Comparison of ENCODE assay signal across 1 cellular context in the genomic region with DNA sequence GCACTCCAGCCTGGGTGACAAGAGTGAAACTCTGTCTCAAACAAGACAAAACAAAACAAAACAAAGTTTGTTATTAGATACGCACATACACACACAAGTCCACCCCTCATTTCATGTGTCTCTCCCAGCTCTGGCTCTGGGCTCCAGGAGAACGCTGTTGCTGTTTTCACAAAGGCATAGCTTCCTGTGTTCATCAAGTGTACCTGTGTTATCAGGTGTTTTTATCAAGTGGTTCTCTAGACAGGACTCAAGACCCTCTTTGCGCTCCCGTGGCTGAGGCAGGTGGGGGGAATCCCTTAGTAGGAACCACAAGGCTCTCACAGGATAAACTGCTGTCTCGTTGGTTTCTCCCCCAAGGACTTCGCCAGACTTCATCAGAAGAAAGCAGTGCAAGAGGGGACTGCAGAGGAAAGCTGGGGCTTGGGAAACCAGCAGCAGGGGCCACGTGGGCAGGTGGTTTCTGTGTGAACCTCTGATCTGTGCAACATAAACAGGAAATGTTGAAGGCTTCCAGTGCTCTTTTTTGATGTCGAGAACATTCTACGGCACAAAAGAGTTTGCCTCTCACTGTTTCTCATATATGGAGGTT.
TF ChIP-seq lines count a peak whose summit lies in the region.

No MANE protein-coding gene starts in this region.

TF ChIP-seq in HepG2, 621 proteins besides CTCF, POLR2A, EP300 and RAD21 (continues in another document):
- TF ChIP-seq HOXA7 (CRISPR knock-in tag; IDR thresholded peaks at IDR 0.05): no peak
- TF ChIP-seq FOSL1 (CRISPR knock-in tag; IDR thresholded peaks at IDR 0.05; ENCODE audit: borderline replicate concordance): no peak
- TF ChIP-seq ZNF501 (CRISPR knock-in tag; IDR thresholded peaks at IDR 0.05): peak; percentile 57; the same call in 1 of the 2 replicates
- no peak for TF ChIP-seq NFIB (CRISPR knock-in tag; IDR thresholded peaks at IDR 0.05; ENCODE audit: borderline replicate concordance)
- TF ChIP-seq TGIF2 (CRISPR knock-in tag; IDR thresholded peaks at IDR 0.05): peak; percentile 63
- TF ChIP-seq, protein P1, sequence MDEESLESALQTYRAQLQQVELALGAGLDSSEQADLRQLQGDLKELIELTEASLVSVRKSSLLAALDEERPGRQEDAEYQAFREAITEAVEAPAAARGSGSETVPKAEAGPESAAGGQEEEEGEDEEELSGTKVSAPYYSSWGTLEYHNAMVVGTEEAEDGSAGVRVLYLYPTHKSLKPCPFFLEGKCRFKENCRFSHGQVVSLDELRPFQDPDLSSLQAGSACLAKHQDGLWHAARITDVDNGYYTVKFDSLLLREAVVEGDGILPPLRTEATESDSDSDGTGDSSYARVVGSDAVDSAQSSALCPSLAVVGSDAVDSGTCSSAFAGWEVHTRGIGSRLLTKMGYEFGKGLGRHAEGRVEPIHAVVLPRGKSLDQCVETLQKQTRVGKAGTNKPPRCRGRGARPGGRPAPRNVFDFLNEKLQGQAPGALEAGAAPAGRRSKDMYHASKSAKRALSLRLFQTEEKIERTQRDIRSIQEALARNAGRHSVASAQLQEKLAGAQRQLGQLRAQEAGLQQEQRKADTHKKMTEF (CRISPR knock-in tag; IDR thresholded peaks at IDR 0.05): peak; percentile 62; the same call in 1 of the 2 replicates
- peak; percentile 56; the same call in 1 of the 2 replicates for TF ChIP-seq KDM5B (CRISPR knock-in tag; IDR thresholded peaks at IDR 0.05; ENCODE audit: borderline replicate concordance)
- peak; percentile 68; the same call in 1 of the 2 replicates for TF ChIP-seq ZSCAN20 (CRISPR knock-in tag; IDR thresholded peaks at IDR 0.05; ENCODE audit: borderline replicate concordance)
- TF ChIP-seq ZNF792 (CRISPR knock-in tag; IDR thresholded peaks at IDR 0.05): peak; percentile 25; the same call in 1 of the 2 replicates
- no peak for TF ChIP-seq TARDBP (CRISPR knock-in tag; IDR thresholded peaks at IDR 0.05)
- TF ChIP-seq, protein P2, sequence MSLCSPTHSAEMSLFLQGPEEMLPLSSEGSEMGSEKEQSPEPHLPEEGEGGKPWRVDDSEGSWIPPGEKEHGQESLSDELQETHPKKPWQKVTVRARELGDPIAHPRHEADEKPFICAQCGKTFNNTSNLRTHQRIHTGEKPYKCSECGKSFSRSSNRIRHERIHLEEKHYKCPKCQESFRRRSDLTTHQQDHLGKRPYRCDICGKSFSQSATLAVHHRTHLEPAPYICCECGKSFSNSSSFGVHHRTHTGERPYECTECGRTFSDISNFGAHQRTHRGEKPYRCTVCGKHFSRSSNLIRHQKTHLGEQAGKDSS (CRISPR knock-in tag; IDR thresholded peaks at IDR 0.05; ENCODE audit: borderline replicate concordance, low read depth): peak; percentile 37; the same call in 1 of the 2 replicates
- TF ChIP-seq HOXD1 (CRISPR knock-in tag; IDR thresholded peaks at IDR 0.05): 0 out of 2 replicates have a peak, but pooled peaks have one; percentile 41
- TF ChIP-seq MXD4 (CRISPR knock-in tag; IDR thresholded peaks at IDR 0.05): 0 out of 2 replicates have a peak, but pooled peaks have one; percentile 32
- TF ChIP-seq ZNF232 (CRISPR knock-in tag; IDR thresholded peaks at IDR 0.05; ENCODE audit: borderline replicate concordance): peak; percentile 87
- peak; percentile 43; the same call in 1 of the 2 replicates for TF ChIP-seq GABPB1 (CRISPR knock-in tag; IDR thresholded peaks at IDR 0.05)
- TF ChIP-seq TBP (CRISPR knock-in tag; IDR thresholded peaks at IDR 0.05): no peak
- no peak for TF ChIP-seq NR2F6 (IDR thresholded peaks at IDR 0.05)
- TF ChIP-seq NR2F6 (CRISPR knock-in tag; IDR thresholded peaks at IDR 0.05): 0 out of 2 replicates have a peak, but pooled peaks have one; percentile 53
- TF ChIP-seq ZNF430 (CRISPR knock-in tag; IDR thresholded peaks at IDR 0.05): peak; percentile 71; the same call in 1 of the 2 replicates
- peak; percentile 50; the same call in 1 of the 2 replicates for TF ChIP-seq ELF1 (CRISPR knock-in tag; IDR thresholded peaks at IDR 0.05)
- TF ChIP-seq, protein P3, sequence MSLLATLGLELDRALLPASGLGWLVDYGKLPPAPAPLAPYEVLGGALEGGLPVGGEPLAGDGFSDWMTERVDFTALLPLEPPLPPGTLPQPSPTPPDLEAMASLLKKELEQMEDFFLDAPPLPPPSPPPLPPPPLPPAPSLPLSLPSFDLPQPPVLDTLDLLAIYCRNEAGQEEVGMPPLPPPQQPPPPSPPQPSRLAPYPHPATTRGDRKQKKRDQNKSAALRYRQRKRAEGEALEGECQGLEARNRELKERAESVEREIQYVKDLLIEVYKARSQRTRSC (CRISPR knock-in tag; IDR thresholded peaks at IDR 0.05; ENCODE audit: low read depth): no peak
- no peak for TF ChIP-seq TRIM24 (CRISPR knock-in tag; IDR thresholded peaks at IDR 0.05)
- peak in 1 of 2 experiments; percentile 61; a peak in 1 of 4 replicates for TF ChIP-seq KLF16 (CRISPR knock-in tag; IDR thresholded peaks at IDR 0.05)
- TF ChIP-seq SMAD3 (CRISPR knock-in tag; IDR thresholded peaks at IDR 0.05): 0 out of 2 replicates have a peak, but pooled peaks have one; percentile 49
- peak; percentile 55; the same call in 1 of the 2 replicates for TF ChIP-seq ZNF766 (CRISPR knock-in tag; IDR thresholded peaks at IDR 0.05; ENCODE audit: borderline replicate concordance)
- peak; percentile 61 for TF ChIP-seq MED1 (CRISPR knock-in tag; IDR thresholded peaks at IDR 0.05)
- TF ChIP-seq, protein P4, sequence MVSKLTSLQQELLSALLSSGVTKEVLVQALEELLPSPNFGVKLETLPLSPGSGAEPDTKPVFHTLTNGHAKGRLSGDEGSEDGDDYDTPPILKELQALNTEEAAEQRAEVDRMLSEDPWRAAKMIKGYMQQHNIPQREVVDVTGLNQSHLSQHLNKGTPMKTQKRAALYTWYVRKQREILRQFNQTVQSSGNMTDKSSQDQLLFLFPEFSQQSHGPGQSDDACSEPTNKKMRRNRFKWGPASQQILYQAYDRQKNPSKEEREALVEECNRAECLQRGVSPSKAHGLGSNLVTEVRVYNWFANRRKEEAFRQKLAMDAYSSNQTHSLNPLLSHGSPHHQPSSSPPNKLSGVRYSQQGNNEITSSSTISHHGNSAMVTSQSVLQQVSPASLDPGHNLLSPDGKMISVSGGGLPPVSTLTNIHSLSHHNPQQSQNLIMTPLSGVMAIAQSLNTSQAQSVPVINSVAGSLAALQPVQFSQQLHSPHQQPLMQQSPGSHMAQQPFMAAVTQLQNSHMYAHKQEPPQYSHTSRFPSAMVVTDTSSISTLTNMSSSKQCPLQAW (CRISPR knock-in tag; IDR thresholded peaks at IDR 0.05): peak; percentile 45; the same call in 1 of the 2 replicates
- TF ChIP-seq ZNF605 (CRISPR knock-in tag; IDR thresholded peaks at IDR 0.05): 0 out of 2 replicates have a peak, but pooled peaks have one; percentile 67
- TF ChIP-seq, protein P5, sequence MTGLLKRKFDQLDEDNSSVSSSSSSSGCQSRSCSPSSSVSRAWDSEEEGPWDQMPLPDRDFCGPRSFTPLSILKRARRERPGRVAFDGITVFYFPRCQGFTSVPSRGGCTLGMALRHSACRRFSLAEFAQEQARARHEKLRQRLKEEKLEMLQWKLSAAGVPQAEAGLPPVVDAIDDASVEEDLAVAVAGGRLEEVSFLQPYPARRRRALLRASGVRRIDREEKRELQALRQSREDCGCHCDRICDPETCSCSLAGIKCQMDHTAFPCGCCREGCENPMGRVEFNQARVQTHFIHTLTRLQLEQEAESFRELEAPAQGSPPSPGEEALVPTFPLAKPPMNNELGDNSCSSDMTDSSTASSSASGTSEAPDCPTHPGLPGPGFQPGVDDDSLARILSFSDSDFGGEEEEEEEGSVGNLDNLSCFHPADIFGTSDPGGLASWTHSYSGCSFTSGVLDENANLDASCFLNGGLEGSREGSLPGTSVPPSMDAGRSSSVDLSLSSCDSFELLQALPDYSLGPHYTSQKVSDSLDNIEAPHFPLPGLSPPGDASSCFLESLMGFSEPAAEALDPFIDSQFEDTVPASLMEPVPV (CRISPR knock-in tag; IDR thresholded peaks at IDR 0.05): peak; percentile 40; the same call in 1 of the 2 replicates
- TF ChIP-seq ARID2 (CRISPR knock-in tag; IDR thresholded peaks at IDR 0.05; ENCODE audit: borderline replicate concordance): no peak
- TF ChIP-seq YEATS2 (CRISPR knock-in tag; IDR thresholded peaks at IDR 0.05; ENCODE audit: borderline replicate concordance): peak; percentile 69; the same call in 1 of the 2 replicates
- TF ChIP-seq TBX2 (CRISPR knock-in tag; IDR thresholded peaks at IDR 0.05; ENCODE audit: borderline replicate concordance): peak; percentile 12; the same call in 1 of the 2 replicates
- TF ChIP-seq, protein P6, sequence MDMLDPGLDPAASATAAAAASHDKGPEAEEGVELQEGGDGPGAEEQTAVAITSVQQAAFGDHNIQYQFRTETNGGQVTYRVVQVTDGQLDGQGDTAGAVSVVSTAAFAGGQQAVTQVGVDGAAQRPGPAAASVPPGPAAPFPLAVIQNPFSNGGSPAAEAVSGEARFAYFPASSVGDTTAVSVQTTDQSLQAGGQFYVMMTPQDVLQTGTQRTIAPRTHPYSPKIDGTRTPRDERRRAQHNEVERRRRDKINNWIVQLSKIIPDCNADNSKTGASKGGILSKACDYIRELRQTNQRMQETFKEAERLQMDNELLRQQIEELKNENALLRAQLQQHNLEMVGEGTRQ (IDR thresholded peaks at IDR 0.05; ENCODE audit: low read depth, low read length): peak; percentile 51
- TF ChIP-seq, protein P6 (CRISPR knock-in tag; IDR thresholded peaks at IDR 0.05; ENCODE audit: borderline replicate concordance): peak; percentile 32; the same call in 1 of the 2 replicates
- TF ChIP-seq GABPA (IDR thresholded peaks at IDR 0.05; ENCODE audit: low read depth, low read length): no peak
- TF ChIP-seq GABPA (CRISPR knock-in tag; IDR thresholded peaks at IDR 0.05; ENCODE audit: low read depth): peak; percentile 51
- TF ChIP-seq NKX3-1 (CRISPR knock-in tag; IDR thresholded peaks at IDR 0.05): 0 out of 2 replicates have a peak, but pooled peaks have one; percentile 53
- TF ChIP-seq, protein P7, sequence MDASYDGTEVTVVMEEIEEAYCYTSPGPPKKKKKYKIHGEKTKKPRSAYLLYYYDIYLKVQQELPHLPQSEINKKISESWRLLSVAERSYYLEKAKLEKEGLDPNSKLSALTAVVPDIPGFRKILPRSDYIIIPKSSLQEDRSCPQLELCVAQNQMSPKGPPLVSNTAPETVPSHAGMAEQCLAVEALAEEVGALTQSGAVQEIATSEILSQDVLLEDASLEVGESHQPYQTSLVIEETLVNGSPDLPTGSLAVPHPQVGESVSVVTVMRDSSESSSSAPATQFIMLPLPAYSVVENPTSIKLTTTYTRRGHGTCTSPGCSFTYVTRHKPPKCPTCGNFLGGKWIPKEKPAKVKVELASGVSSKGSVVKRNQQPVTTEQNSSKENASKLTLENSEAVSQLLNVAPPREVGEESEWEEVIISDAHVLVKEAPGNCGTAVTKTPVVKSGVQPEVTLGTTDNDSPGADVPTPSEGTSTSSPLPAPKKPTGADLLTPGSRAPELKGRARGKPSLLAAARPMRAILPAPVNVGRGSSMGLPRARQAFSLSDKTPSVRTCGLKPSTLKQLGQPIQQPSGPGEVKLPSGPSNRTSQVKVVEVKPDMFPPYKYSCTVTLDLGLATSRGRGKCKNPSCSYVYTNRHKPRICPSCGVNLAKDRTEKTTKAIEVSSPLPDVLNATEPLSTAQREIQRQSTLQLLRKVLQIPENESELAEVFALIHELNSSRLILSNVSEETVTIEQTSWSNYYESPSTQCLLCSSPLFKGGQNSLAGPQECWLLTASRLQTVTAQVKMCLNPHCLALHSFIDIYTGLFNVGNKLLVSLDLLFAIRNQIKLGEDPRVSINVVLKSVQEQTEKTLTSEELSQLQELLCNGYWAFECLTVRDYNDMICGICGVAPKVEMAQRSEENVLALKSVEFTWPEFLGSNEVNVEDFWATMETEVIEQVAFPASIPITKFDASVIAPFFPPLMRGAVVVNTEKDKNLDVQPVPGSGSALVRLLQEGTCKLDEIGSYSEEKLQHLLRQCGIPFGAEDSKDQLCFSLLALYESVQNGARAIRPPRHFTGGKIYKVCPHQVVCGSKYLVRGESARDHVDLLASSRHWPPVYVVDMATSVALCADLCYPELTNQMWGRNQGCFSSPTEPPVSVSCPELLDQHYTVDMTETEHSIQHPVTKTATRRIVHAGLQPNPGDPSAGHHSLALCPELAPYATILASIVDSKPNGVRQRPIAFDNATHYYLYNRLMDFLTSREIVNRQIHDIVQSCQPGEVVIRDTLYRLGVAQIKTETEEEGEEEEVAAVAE (CRISPR knock-in tag; IDR thresholded peaks at IDR 0.05; ENCODE audit: borderline replicate concordance): peak; percentile 47; the same call in 1 of the 2 replicates
- no peak for TF ChIP-seq MTA3 (CRISPR knock-in tag; IDR thresholded peaks at IDR 0.05)
- TF ChIP-seq, protein P8, sequence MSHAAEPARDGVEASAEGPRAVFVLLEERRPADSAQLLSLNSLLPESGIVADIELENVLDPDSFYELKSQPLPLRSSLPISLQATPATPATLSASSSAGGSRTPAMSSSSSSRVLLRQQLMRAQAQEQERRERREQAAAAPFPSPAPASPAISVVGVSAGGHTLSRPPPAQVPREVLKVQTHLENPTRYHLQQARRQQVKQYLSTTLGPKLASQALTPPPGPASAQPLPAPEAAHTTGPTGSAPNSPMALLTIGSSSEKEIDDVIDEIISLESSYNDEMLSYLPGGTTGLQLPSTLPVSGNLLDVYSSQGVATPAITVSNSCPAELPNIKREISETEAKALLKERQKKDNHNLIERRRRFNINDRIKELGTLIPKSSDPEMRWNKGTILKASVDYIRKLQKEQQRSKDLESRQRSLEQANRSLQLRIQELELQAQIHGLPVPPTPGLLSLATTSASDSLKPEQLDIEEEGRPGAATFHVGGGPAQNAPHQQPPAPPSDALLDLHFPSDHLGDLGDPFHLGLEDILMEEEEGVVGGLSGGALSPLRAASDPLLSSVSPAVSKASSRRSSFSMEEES (CRISPR knock-in tag; IDR thresholded peaks at IDR 0.05): peak; percentile 79
- TF ChIP-seq, protein P9, sequence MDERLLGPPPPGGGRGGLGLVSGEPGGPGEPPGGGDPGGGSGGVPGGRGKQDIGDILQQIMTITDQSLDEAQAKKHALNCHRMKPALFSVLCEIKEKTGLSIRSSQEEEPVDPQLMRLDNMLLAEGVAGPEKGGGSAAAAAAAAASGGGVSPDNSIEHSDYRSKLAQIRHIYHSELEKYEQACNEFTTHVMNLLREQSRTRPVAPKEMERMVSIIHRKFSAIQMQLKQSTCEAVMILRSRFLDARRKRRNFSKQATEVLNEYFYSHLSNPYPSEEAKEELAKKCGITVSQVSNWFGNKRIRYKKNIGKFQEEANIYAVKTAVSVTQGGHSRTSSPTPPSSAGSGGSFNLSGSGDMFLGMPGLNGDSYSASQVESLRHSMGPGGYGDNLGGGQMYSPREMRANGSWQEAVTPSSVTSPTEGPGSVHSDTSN (CRISPR knock-in tag; IDR thresholded peaks at IDR 0.05): no peak
- 0 out of 2 replicates have a peak, but pooled peaks have one; percentile 25 for TF ChIP-seq ZNF777 (CRISPR knock-in tag; IDR thresholded peaks at IDR 0.05)
- TF ChIP-seq MEIS2 (CRISPR knock-in tag; IDR thresholded peaks at IDR 0.05): peak; percentile 58; the same call in 1 of the 2 replicates
- TF ChIP-seq ZNF12 (CRISPR knock-in tag; IDR thresholded peaks at IDR 0.05): 0 out of 2 replicates have a peak, but pooled peaks have one; percentile 19
